In genomic region chr19:43636121-43636683, GRCh38 we compare ENCODE assay signal across 1 cellular context.
TF ChIP-seq lines count a peak whose summit lies in the region.

No MANE protein-coding gene starts in this region.

TF ChIP-seq in K562, 482 proteins besides CTCF, POLR2A, EP300 and RAD21:
- TF ChIP-seq NFE2 (IDR thresholded peaks at IDR 0.05; ENCODE audit: low read depth) (peak; percentile 43; the same call in 1 of the 2 replicates), ELF1 (tag; IDR thresholded peaks at IDR 0.05) (no peak), TRIM28 (IDR thresholded peaks at IDR 0.05) (no peak), EGR1 (conservative IDR thresholded peaks at IDR 0.05) (peak; percentile 75), ATF3 (IDR thresholded peaks at IDR 0.05) (0 out of 2 replicates have a peak, but pooled peaks have one; percentile 18), ATF3 (CRISPR knock-in tag; conservative IDR thresholded peaks at IDR 0.05) (no peak), POLR2B (IDR thresholded peaks at IDR 0.05; ENCODE audit: low read depth, partially characterized antibody) (no peak)
